ENCODE assay signal across 1 cellular context in genomic region chr5:31280210-31280609, GRCh38.
TF ChIP-seq lines count a peak whose summit lies in the region.

No MANE protein-coding gene starts in this region.

TF ChIP-seq in GM23338, 12 proteins besides CTCF, POLR2A, EP300 and RAD21 (continued from another document):
- TF ChIP-seq ZNF462 (CRISPR knock-in tag; IDR thresholded peaks at IDR 0.05) = no peak
- no peak for TF ChIP-seq ZNF114 (CRISPR knock-in tag; IDR thresholded peaks at IDR 0.05)
- no peak for TF ChIP-seq CREB1 (CRISPR knock-in tag; IDR thresholded peaks at IDR 0.05; ENCODE audit: low read depth)
- no peak for TF ChIP-seq ZNF331 (CRISPR knock-in tag; IDR thresholded peaks at IDR 0.05; ENCODE audit: low read depth)
